Comparison of ENCODE assay signal across 16 cellular contexts in the genomic region with DNA sequence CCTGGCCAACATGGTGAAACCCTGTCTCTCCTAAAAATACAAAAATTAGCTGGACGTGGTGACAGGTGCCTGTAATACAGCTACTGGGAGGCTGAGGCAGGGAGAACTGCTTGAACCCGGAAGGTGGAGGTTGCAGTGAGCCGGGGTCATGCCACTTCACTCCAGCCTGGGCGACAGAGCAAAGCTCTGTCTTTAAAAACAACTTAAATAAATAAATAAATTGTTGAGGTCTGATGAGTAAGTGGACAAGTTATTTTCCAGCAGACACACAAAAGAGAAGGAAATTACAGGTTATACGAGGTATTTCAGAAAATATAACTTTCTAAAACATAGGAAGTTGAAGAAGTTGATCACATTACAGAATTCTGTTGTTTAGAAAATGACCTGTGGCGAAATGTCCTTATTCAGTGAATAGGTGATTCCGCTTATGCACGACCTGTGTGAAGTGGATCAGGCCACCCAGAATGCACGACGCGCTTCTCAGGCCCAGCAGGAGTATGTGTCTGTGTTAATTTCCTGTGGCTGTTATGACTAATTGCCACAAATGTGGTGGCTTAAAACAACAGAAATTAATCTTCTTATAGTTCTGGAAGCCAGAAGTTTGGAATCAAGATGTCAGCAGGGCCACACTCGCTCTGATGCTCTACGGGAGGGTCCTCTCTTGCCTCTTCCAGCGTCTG. TPM values are rescaled to one million over a fixed set of nuclear protein-coding genes. Genes with fewer than 3 reads are reported as not detected.
DNase-seq lines count a peak whose midpoint lies in the region; ATAC-seq and TF ChIP-seq lines count a peak whose summit lies in the region.
"Had no signal": no experiment of that assay in that cellular context is flagged by ENCODE, and none has a peak within 500 bp of the region (broad histone marks: within the 10 kb centered on the region; RNA-seq: fewer than 3 reads in every experiment).

No MANE protein-coding gene starts in this region.

- in situ Hi-C loops in astrocyte of the cerebellum (cut with HindIII; ENCODE audit: low sequenced_read_pairs): no loop called here

- H3K18ac ChIP-seq in mesenchymal stem cell (ENCODE audit: low read depth in 1 of 2, low read length in 2 of 2): no peak overlapping the region

- H2BK15ac ChIP-seq in mesenchymal stem cell (ENCODE audit: low read depth, poor library complexity, severe bottlenecking): no peak overlapping the region

- 28% methylated on average over 11 of the region's 14 CpGs for WGBS in mesenchymal stem cell

- H3K14ac ChIP-seq in mesenchymal stem cell (ENCODE audit: low read length in 2 of 2): no peak overlapping the region

- no peak for TF ChIP-seq CTCF in astrocyte of the cerebellum (IDR thresholded peaks at IDR 0.05; ENCODE audit: low read depth, low read length, missing control alignments)

- no peaks in the 10 kb centered on the region for H3K79me1 ChIP-seq in mesenchymal stem cell (replicated peaks; ENCODE audit: low read length, poor library complexity, severe bottlenecking)

- no peak overlapping the region for H3K9ac ChIP-seq in mesenchymal stem cell (ENCODE audit: low read length)
- H3K9ac ChIP-seq: BLaER1 treated with 17β-estradiol and CSF1 and Interleukin-3, amounts not matched to agents 10 nM and 100 nM had no signal

- H3K4me1 ChIP-seq in mesenchymal stem cell (ENCODE audit: control insufficient read depth, insufficient read depth, low read depth, low read length): peaks cover 10% of the 10 kb centered on the region

- H2BK12ac ChIP-seq in mesenchymal stem cell (ENCODE audit: low read length in 2 of 2): no peak overlapping the region

- H3K9me3 ChIP-seq in mesenchymal stem cell (ENCODE audit: control insufficient read depth, low read length): no peaks in the 10 kb centered on the region
- H3K9me3 ChIP-seq: BLaER1 treated with 17β-estradiol and CSF1 and Interleukin-3, amounts not matched to agents 10 nM and 100 nM had no signal

- H3K27me3 ChIP-seq in mesenchymal stem cell (ENCODE audit: control insufficient read depth in 1 of 2, insufficient read depth in 1 of 2, low read length in 2 of 2): peaks cover 0 to 2% of the 10 kb centered on the region in 2 experiments
- H3K27me3 ChIP-seq: BLaER1 treated with 17β-estradiol and CSF1 and Interleukin-3, amounts not matched to agents 10 nM and 100 nM had no signal

- H3K23ac ChIP-seq in mesenchymal stem cell (ENCODE audit: low read length in 2 of 2): no peak overlapping the region

- H3K27ac ChIP-seq in mesenchymal stem cell (ENCODE audit: low read length, poor library complexity, severe bottlenecking): peak overlapping the region; percentile 10

- peak; percentile 61 for DNase-seq in ELR (ENCODE audit: low read depth)
- DNase-seq in M059J (ENCODE audit: low read depth): peak; percentile 82
- DNase-seq in astrocyte of the cerebellum (ENCODE audit: low read depth): peak; percentile 15
- DNase-seq in mesenchymal stem cell: peak; percentile 58
- no peak for DNase-seq in NCI-H345 treated with DMSO at 0.1 percent for 48 hours (lab: John Stamatoyannopoulos, UW; ENCODE audit: unreplicated experiment)
- DNase-seq in AG08396 (ENCODE audit: low spot score): no peak
- DNase-seq: activated naive CD4-positive, alpha-beta T cell treated with Interleukin-2 at 50 U/mL for 16 hours; HFFc6; immature natural killer cell; IMR-90; NCI-H1417 treated with DMSO at 0.1 percent for 48 hours; nucleus accumbens had no signal

- H2AK5ac ChIP-seq in mesenchymal stem cell (ENCODE audit: low read length, severe bottlenecking): no peak overlapping the region

- no peak overlapping the region for H4K8ac ChIP-seq in mesenchymal stem cell (ENCODE audit: low read length)

- peak overlapping the region; percentile 64 for H2AFZ ChIP-seq in mesenchymal stem cell (ENCODE audit: low read depth, low read length)

- H3K36me3 ChIP-seq in mesenchymal stem cell (ENCODE audit: control insufficient read depth in 1 of 2, insufficient read depth in 2 of 2, low read depth in 1 of 2, low read length in 2 of 2): peaks cover 0 to 4% of the 10 kb centered on the region in 2 experiments

- H3K4ac ChIP-seq in mesenchymal stem cell (ENCODE audit: low read depth in 1 of 2, low read length in 2 of 2): no peak overlapping the region

- H3K4me3 ChIP-seq in astrocyte of the cerebellum (ENCODE audit: low read depth, low read length) (no peak overlapping the region), mesenchymal stem cell (ENCODE audit: insufficient read depth in 1 of 2, low read depth in 1 of 2, low read length in 2 of 2) (no peak overlapping the region)
- H3K4me3 ChIP-seq: BLaER1 treated with 17β-estradiol and CSF1 and Interleukin-3, amounts not matched to agents 10 nM and 100 nM had no signal

- H4K91ac ChIP-seq in mesenchymal stem cell (ENCODE audit: low read length): no peak overlapping the region

- no peak for ATAC-seq in GM19395 (IDR thresholded peaks at IDR 0.05; ENCODE audit: unreplicated experiment)
- ATAC-seq: stimulated activated memory B cell treated with anti-CD40 and anti-IgM and Interleukin-4, amounts not matched to agents 10 μg/mL and 1 μg/mL and 100 μg/mL, for 72 hours; WTC11 had no signal

- H3K4me2 ChIP-seq in mesenchymal stem cell (ENCODE audit: low read length, poor library complexity, severe bottlenecking): no peak overlapping the region

- H2BK5ac ChIP-seq in mesenchymal stem cell (ENCODE audit: low read depth, low read length, poor library complexity, severe bottlenecking): no peak overlapping the region

- H2BK120ac ChIP-seq in mesenchymal stem cell (ENCODE audit: low read depth, low read length): no peak overlapping the region

RNA-seq across cellular contexts. Expression of a gene that starts 38.0 kb away (rescaled TPM):
- total RNA-seq in M059J (2014; rRNA removed; shearing (Covaris generic)): 2.8 and 6.1 TPM in 2 replicates
- polyA plus RNA-seq in mesenchymal stem cell (2013, experiment 1 of 2): 4.2 TPM
- 3.3 TPM for polyA plus RNA-seq in mesenchymal stem cell (2013, experiment 2 of 2)

RNA-seq across cellular contexts. Expression of a gene that starts 39.2 kb away (rescaled TPM):
- total RNA-seq in M059J (2014; rRNA removed; shearing (Covaris generic)): 29.6 and 34.2 TPM in 2 replicates
- 33.2 TPM for polyA plus RNA-seq in mesenchymal stem cell (2013, experiment 1 of 2)
- 33.2 TPM for polyA plus RNA-seq in mesenchymal stem cell (2013, experiment 2 of 2)

Comparison
In these comparisons a context has a peak if more than half of its experiments do, and no peak if none do; other contexts are left out.
1. DNase-seq: peak in ELR (single experiment), M059J (single experiment), astrocyte of the cerebellum (single experiment) and mesenchymal stem cell (single experiment); none in NCI-H345 treated with DMSO at 0.1 percent for 48 hours (single experiment) and AG08396 (single experiment).